14 cellular contexts compared by ENCODE assay signal in the genomic region with DNA sequence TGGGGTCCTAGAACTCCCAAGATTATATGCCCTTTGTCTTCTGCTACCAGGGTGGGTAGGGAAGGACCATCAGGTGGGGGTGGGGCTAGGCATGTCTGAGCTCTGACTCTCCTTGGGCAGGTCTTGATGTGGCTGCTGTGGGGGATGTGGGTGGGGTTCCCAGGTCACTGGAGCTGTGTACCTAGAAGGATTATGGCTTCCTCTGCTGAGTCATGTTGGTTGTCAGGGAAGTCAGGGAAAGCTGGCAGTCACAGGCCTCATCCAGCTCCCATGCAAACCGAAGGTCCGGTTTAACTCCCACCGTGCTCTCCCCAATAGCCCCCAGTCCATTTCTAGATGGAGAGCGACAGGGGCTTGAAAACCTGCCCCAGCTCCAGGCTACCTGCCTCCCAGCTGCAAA.
"Had no signal": no experiment of that assay in that cellular context is flagged by ENCODE, and none has a peak within 500 bp of the region (broad histone marks: within the 10 kb centered on the region; RNA-seq: fewer than 3 reads in every experiment).

No MANE protein-coding gene starts in this region.

- H3K4me3 Mint-ChIP-seq: activated naive CD4-positive, alpha-beta T cell treated with anti-CD3 and anti-CD28 coated beads, Interleukin-2, amount 10 ng/mL, durations not matched to agents 7 days and 5 days; endodermal cell; nephron progenitor cell; stimulated activated naive CD8-positive, alpha-beta T cell treated with anti-CD3 and anti-CD28 coated beads, Interleukin-15, Interleukin-2, amounts not matched to agents 100 ng/mL and 50 ng/mL, for 24 hours had no signal

- H3K4me1 ChIP-seq: body of pancreas, left lung, upper lobe of right lung had no signal

- H3K27me3 ChIP-seq: body of pancreas, left lung, upper lobe of right lung had no signal

- ATAC-seq: body of pancreas, left lung, upper lobe of right lung had no signal

- H3K27ac ChIP-seq: body of pancreas, left lung, upper lobe of right lung had no signal

- H3K27ac Mint-ChIP-seq: activated naive CD4-positive, alpha-beta T cell treated with anti-CD3 and anti-CD28 coated beads, Interleukin-2, amount 10 ng/mL, durations not matched to agents 7 days and 5 days; endodermal cell; nephron progenitor cell; stimulated activated naive CD8-positive, alpha-beta T cell treated with anti-CD3 and anti-CD28 coated beads, Interleukin-15, Interleukin-2, amounts not matched to agents 100 ng/mL and 50 ng/mL, for 24 hours had no signal

- H3K9me3 ChIP-seq: body of pancreas, left lung, upper lobe of right lung had no signal

- H3K4me1 Mint-ChIP-seq: activated naive CD4-positive, alpha-beta T cell treated with anti-CD3 and anti-CD28 coated beads, Interleukin-2, amount 10 ng/mL, durations not matched to agents 7 days and 5 days had no signal

- FAIRE-seq: islet of Langerhans had no signal

- H3K36me3 Mint-ChIP-seq: activated naive CD4-positive, alpha-beta T cell treated with anti-CD3 and anti-CD28 coated beads, Interleukin-2, amount 10 ng/mL, durations not matched to agents 7 days and 5 days had no signal

- H3K9me3 Mint-ChIP-seq: activated naive CD4-positive, alpha-beta T cell treated with anti-CD3 and anti-CD28 coated beads, Interleukin-2, amount 10 ng/mL, durations not matched to agents 7 days and 5 days; endodermal cell had no signal

- H3K36me3 ChIP-seq: left lung, upper lobe of right lung had no signal

- H3K4me3 ChIP-seq: body of pancreas, left lung, upper lobe of right lung had no signal

- DNase-seq: activated CD4-positive, alpha-beta T cell treated with anti-CD3 and anti-CD28 coated beads for 4 hours; activated naive CD4-positive, alpha-beta T cell treated with anti-CD3 and anti-CD28 coated beads, Interleukin-2, amount 10 ng/mL, durations not matched to agents 7 days and 5 days; body of pancreas; cerebellar nuclear complex; dermis blood vessel endothelial cell; endodermal cell; head of caudate nucleus; left lung; mesenchymal stem cell; nephron progenitor cell; stimulated activated CD4-positive, alpha-beta T cell treated with anti-CD3 and anti-CD28 coated beads, Interleukin-2, amount 100 ng/mL, for 48 hours; upper lobe of right lung had no signal
